In genomic region chr10:17200885-17201164, GRCh38 we compare ENCODE assay signal across 8 cellular contexts. TPM values are rescaled to one million over a fixed set of nuclear protein-coding genes. Genes with fewer than 3 reads are reported as not detected.
A peak's percentile ranks its signal among the peaks of the same experiment; 100 is the strongest.
DNase-seq lines count a peak whose midpoint lies in the region; FAIRE-seq and TF ChIP-seq lines count a peak whose summit lies in the region.

No MANE protein-coding gene starts in this region.

- CTCF ChIA-PET in activated naive CD4-positive, alpha-beta T cell treated with anti-CD3 and anti-CD28 coated beads for 36 hours (lab: Charles Lee) = interaction anchor here (0.9 to 2.8 kb wide), 6 partner anchors 10 to 29 kb away, joined by 3 to 17 read pairs (median 3); partner anchors contain the start of gene VIM
- CTCF ChIA-PET in HEK293T (lab: Yijun Ruan, JAX) = interaction anchor here (0.6 to 1.4 kb wide), 2 partner anchors 30 to 86 kb away, joined by 3 to 4 read pairs; no protein-coding TSS in a partner anchor

- H2AFZ ChIP-seq in neuron (ENCODE audit: low read depth, low read length) = no peak overlapping the region

- intact Hi-C loops in activated naive CD4-positive, alpha-beta T cell treated with anti-CD3 and anti-CD28 coated beads for 36 hours (cut with micrococcal nuclease) = loop anchor here (1.0 to 5.0 kb wide), 6 partner anchors 15 to 1451 kb away; partner anchors contain the start of genes NSUN6 and RSU1

- H3K9me3 ChIP-seq in neuron (ENCODE audit: low read length) = no peaks in the 10 kb centered on the region

- H3K27ac Mint-ChIP-seq in activated naive CD4-positive, alpha-beta T cell treated with anti-CD3 and anti-CD28 coated beads for 36 hours = peak overlapping the region; percentile 92
- peak overlapping the region; percentile 95 for H3K27ac Mint-ChIP-seq in activated T-cell treated with anti-CD3 and anti-CD28 coated beads, Interleukin-2, amount 50 U/mL, for 24 hours

- H3K9me3 Mint-ChIP-seq in activated naive CD4-positive, alpha-beta T cell treated with anti-CD3 and anti-CD28 coated beads for 36 hours = no peaks in the 10 kb centered on the region
- no peaks in the 10 kb centered on the region for H3K9me3 Mint-ChIP-seq in activated T-cell treated with anti-CD3 and anti-CD28 coated beads, Interleukin-2, amount 50 U/mL, for 24 hours

- H3K4me1 ChIP-seq in neuron (ENCODE audit: insufficient read depth, low read length) = peaks cover 31% of the 10 kb centered on the region

- H3K36me3 Mint-ChIP-seq in activated naive CD4-positive, alpha-beta T cell treated with anti-CD3 and anti-CD28 coated beads for 36 hours (ENCODE audit: low read depth) = no peaks in the 10 kb centered on the region
- peaks cover 7% of the 10 kb centered on the region for H3K36me3 Mint-ChIP-seq in activated T-cell treated with anti-CD3 and anti-CD28 coated beads, Interleukin-2, amount 50 U/mL, for 24 hours (ENCODE audit: low read depth)

- peak overlapping the region; percentile 86 for H3K4me3 Mint-ChIP-seq in activated naive CD4-positive, alpha-beta T cell treated with anti-CD3 and anti-CD28 coated beads for 36 hours
- H3K4me3 Mint-ChIP-seq in activated T-cell treated with anti-CD3 and anti-CD28 coated beads, Interleukin-2, amount 50 U/mL, for 24 hours = peak overlapping the region; percentile 89

- POLR2A ChIA-PET in HEK293T (lab: Yijun Ruan, JAX) = interaction anchor here (0.8 to 4.6 kb wide), 17 partner anchors 9 to 249 kb away, joined by 3 to 104 read pairs (median 4); partner anchors contain the start of gene VIM

- H3K27me3 Mint-ChIP-seq in activated naive CD4-positive, alpha-beta T cell treated with anti-CD3 and anti-CD28 coated beads for 36 hours (ENCODE audit: low read depth) = no peaks in the 10 kb centered on the region
- no peaks in the 10 kb centered on the region for H3K27me3 Mint-ChIP-seq in activated T-cell treated with anti-CD3 and anti-CD28 coated beads, Interleukin-2, amount 50 U/mL, for 24 hours

- H3K4me1 Mint-ChIP-seq in activated naive CD4-positive, alpha-beta T cell treated with anti-CD3 and anti-CD28 coated beads for 36 hours (ENCODE audit: low read depth) = peaks cover 31% of the 10 kb centered on the region
- H3K4me1 Mint-ChIP-seq in activated T-cell treated with anti-CD3 and anti-CD28 coated beads, Interleukin-2, amount 50 U/mL, for 24 hours (ENCODE audit: low read depth) = peaks cover 52% of the 10 kb centered on the region

- peak overlapping the region; percentile 81 for H3K4me3 ChIP-seq in neuron (ENCODE audit: low read length)

- no peak for FAIRE-seq in frontal cortex (lab: Jason Lieb, UNC)

- no peaks in the 10 kb centered on the region for H3K36me3 ChIP-seq in neuron (ENCODE audit: insufficient read depth, low read length)

- DNase-seq in activated naive CD4-positive, alpha-beta T cell treated with anti-CD3 and anti-CD28 coated beads for 36 hours = peak; percentile 49
- DNase-seq in activated naive CD4-positive, alpha-beta T cell treated with Interleukin-2 at 50 U/mL for 16 hours = no peak
- DNase-seq in HEK293T (ENCODE audit: extremely low spot score) (peak; percentile 31), NAMALWA (ENCODE audit: low spot score) (peak; percentile 63), frontal cortex (ENCODE audit: low spot score in 2 of 2) (peak; percentile 35 to 44)
- DNase-seq in activated T-cell treated with anti-CD3 and anti-CD28 coated beads, Interleukin-2, amount 50 U/mL, for 24 hours = no peak
- no peak for DNase-seq in effector CD4-positive, alpha-beta T cell

- no peaks in the 10 kb centered on the region for H3K27me3 ChIP-seq in neuron (ENCODE audit: insufficient read depth, low read length)

TF ChIP-seq in HEK293T, 16 proteins besides CTCF, POLR2A, EP300 and RAD21:
- TF ChIP-seq FOXM1 (IDR thresholded peaks at IDR 0.05; ENCODE audit: borderline replicate concordance) (no peak), SP1 (IDR thresholded peaks at IDR 0.05) (no peak), L3MBTL2 (conservative IDR thresholded peaks at IDR 0.05) (no peak), ARNT (IDR thresholded peaks at IDR 0.05) (no peak), ZNF384 (IDR thresholded peaks at IDR 0.05) (no peak), LEF1 (IDR thresholded peaks at IDR 0.05; ENCODE audit: borderline replicate concordance) (no peak), TARDBP (IDR thresholded peaks at IDR 0.05) (no peak), BHLHE40 (IDR thresholded peaks at IDR 0.05; ENCODE audit: borderline replicate concordance) (no peak), FOXK2 (IDR thresholded peaks at IDR 0.05) (no peak), SUZ12 (IDR thresholded peaks at IDR 0.05) (no peak)

RNA-seq across cellular contexts. Expression of gene TRDMT1, which starts 0.6 kb away (rescaled TPM):
- total RNA-seq in activated naive CD4-positive, alpha-beta T cell treated with anti-CD3 and anti-CD28 coated beads for 36 hours = 1 to 10 TPM; 6.5 to 7.2 TPM
- total RNA-seq in frontal cortex = 28.1 TPM

RNA-seq across cellular contexts. Expression of gene VIM, which starts 27.2 kb away (rescaled TPM):
- 10 to 100 TPM; 58.3 to 60.6 TPM for total RNA-seq in activated naive CD4-positive, alpha-beta T cell treated with anti-CD3 and anti-CD28 coated beads for 36 hours
- 191 TPM for total RNA-seq in frontal cortex

Comparison
In these comparisons a context has a peak if more than half of its experiments do, and no peak if none do; other contexts are left out.
1. DNase-seq: peak in activated naive CD4-positive, alpha-beta T cell treated with anti-CD3 and anti-CD28 coated beads for 36 hours (single experiment), HEK293T (single experiment), NAMALWA (single experiment) and frontal cortex (2 of 2); none in activated naive CD4-positive, alpha-beta T cell treated with Interleukin-2 at 50 U/mL for 16 hours (single experiment), activated T-cell treated with anti-CD3 and anti-CD28 coated beads, Interleukin-2, amount 50 U/mL, for 24 hours (single experiment) and effector CD4-positive, alpha-beta T cell (single experiment).